ENCODE assay signal across 24 cellular contexts in genomic region chr13:31887311-31887710, GRCh38.
DNase-seq lines count a peak whose midpoint lies in the region; ATAC-seq and TF ChIP-seq lines count a peak whose summit lies in the region.
"Had no signal": no experiment of that assay in that cellular context is flagged by ENCODE, and none has a peak within 500 bp of the region (broad histone marks: within the 10 kb centered on the region; RNA-seq: fewer than 3 reads in every experiment).

No MANE protein-coding gene starts in this region.

- H3K36me3 ChIP-seq in BJ (ENCODE audit: control insufficient read depth, insufficient read depth, low read length) (no peaks in the 10 kb centered on the region), SK-N-MC (ENCODE audit: insufficient read depth, low read length) (no peaks in the 10 kb centered on the region)
- H3K36me3 ChIP-seq in naive thymus-derived CD4-positive, alpha-beta T cell (ENCODE audit: control insufficient read depth in 2 of 3, insufficient read depth in 3 of 3, low read length in 3 of 3) = no peaks in the 10 kb centered on the region
- H3K36me3 ChIP-seq: BE2C, HAP-1, pancreas, suprapubic skin had no signal

- H3K4me3 Mint-ChIP-seq in activated naive CD8-positive, alpha-beta T cell treated with anti-CD3 and anti-CD28 coated beads for 36 hours = no peak overlapping the region
- no peak overlapping the region for H3K4me3 Mint-ChIP-seq in naive thymus-derived CD4-positive, alpha-beta T cell
- H3K4me3 Mint-ChIP-seq: activated CD8-positive, alpha-beta T cell treated with anti-CD3 and anti-CD28 coated beads, Interleukin-2, amount 10 ng/mL, durations not matched to agents 7 days and 5 days had no signal

- H3K27me3 ChIP-seq in BJ (ENCODE audit: control insufficient read depth, insufficient read depth, low read length) = no peaks in the 10 kb centered on the region
- H3K27me3 ChIP-seq in naive thymus-derived CD4-positive, alpha-beta T cell (ENCODE audit: control insufficient read depth in 2 of 2, insufficient read depth in 2 of 2, low read length in 2 of 2) = no peaks in the 10 kb centered on the region
- H3K27me3 ChIP-seq: BE2C, pancreas, suprapubic skin had no signal

- H3K9me3 Mint-ChIP-seq in activated naive CD8-positive, alpha-beta T cell treated with anti-CD3 and anti-CD28 coated beads for 36 hours = no peaks in the 10 kb centered on the region
- no peaks in the 10 kb centered on the region for H3K9me3 Mint-ChIP-seq in naive thymus-derived CD4-positive, alpha-beta T cell

- ATAC-seq in omental fat pad (ENCODE audit: low FRiP score) (peak; percentile 77), HG03457 (IDR thresholded peaks at IDR 0.05; ENCODE audit: unreplicated experiment) (no peak), HG03095 (IDR thresholded peaks at IDR 0.05; ENCODE audit: unreplicated experiment) (no peak)
- no peak for ATAC-seq in naive thymus-derived CD4-positive, alpha-beta T cell
- ATAC-seq: activated CD8-positive, alpha-beta T cell treated with anti-CD3 and anti-CD28 coated beads, Interleukin-2, amount 10 ng/mL, durations not matched to agents 7 days and 5 days; foreskin keratinocyte had no signal

- H3K36me3 Mint-ChIP-seq in activated naive CD8-positive, alpha-beta T cell treated with anti-CD3 and anti-CD28 coated beads for 36 hours = no peaks in the 10 kb centered on the region
- H3K36me3 Mint-ChIP-seq in naive thymus-derived CD4-positive, alpha-beta T cell = no peaks in the 10 kb centered on the region

- H3K4me1 Mint-ChIP-seq in activated naive CD8-positive, alpha-beta T cell treated with anti-CD3 and anti-CD28 coated beads for 36 hours = no peaks in the 10 kb centered on the region
- no peaks in the 10 kb centered on the region for H3K4me1 Mint-ChIP-seq in naive thymus-derived CD4-positive, alpha-beta T cell

- H3K27ac Mint-ChIP-seq in activated naive CD8-positive, alpha-beta T cell treated with anti-CD3 and anti-CD28 coated beads for 36 hours = no peak overlapping the region
- H3K27ac Mint-ChIP-seq in naive thymus-derived CD4-positive, alpha-beta T cell = no peak overlapping the region
- H3K27ac Mint-ChIP-seq: activated CD8-positive, alpha-beta T cell treated with anti-CD3 and anti-CD28 coated beads, Interleukin-2, amount 10 ng/mL, durations not matched to agents 7 days and 5 days had no signal

- no peaks in the 10 kb centered on the region for H3K9me3 ChIP-seq in SK-N-MC (ENCODE audit: low read depth, low read length)
- H3K9me3 ChIP-seq in naive thymus-derived CD4-positive, alpha-beta T cell (ENCODE audit: control insufficient read depth in 2 of 3, low read length in 3 of 3) = no peaks in the 10 kb centered on the region
- H3K9me3 ChIP-seq: BE2C, HAP-1, pancreas, suprapubic skin had no signal

- H3K4me1 ChIP-seq in naive thymus-derived CD4-positive, alpha-beta T cell (ENCODE audit: control insufficient read depth in 2 of 2, insufficient read depth in 2 of 2, low read length in 2 of 2) = no peaks in the 10 kb centered on the region
- H3K4me1 ChIP-seq: foreskin keratinocyte, pancreas had no signal

- CTCF ChIA-PET in BJ (lab: Yijun Ruan, JAX) = interaction anchor here (0.6 to 1.6 kb wide), 5 partner anchors 22 to 112 kb away, joined by 3 to 5 read pairs (median 3); no protein-coding TSS in a partner anchor
- CTCF ChIA-PET in naive thymus-derived CD4-positive, alpha-beta T cell (lab: Charles Lee) = no interaction called here

- peak overlapping the region; percentile 77 for H3K27ac ChIP-seq in SK-N-MC
- no peak overlapping the region for H3K27ac ChIP-seq in naive thymus-derived CD4-positive, alpha-beta T cell (ENCODE audit: low read depth, low read length)
- H3K27ac ChIP-seq: foreskin keratinocyte, pancreas, suprapubic skin had no signal

- peak; percentile 65 for DNase-seq in BJ (ENCODE audit: low read depth)
- no peak for DNase-seq in SK-N-MC (ENCODE audit: low read depth, low spot score)
- DNase-seq in fibroblast of mammary gland (ENCODE audit: low read depth) = peak; percentile 68
- no peak for DNase-seq in omental fat pad (ENCODE audit: low spot score)
- no peak for DNase-seq in activated naive CD8-positive, alpha-beta T cell treated with anti-CD3 and anti-CD28 coated beads for 36 hours
- no peak for DNase-seq in naive thymus-derived CD4-positive, alpha-beta T cell
- DNase-seq: activated CD4-positive, CD25-positive, alpha-beta regulatory T cell; activated CD8-positive, alpha-beta T cell treated with anti-CD3 and anti-CD28 coated beads, Interleukin-2, amount 10 ng/mL, durations not matched to agents 7 days and 5 days; BE2C; Calu3; effector CD8-positive, alpha-beta T cell; foreskin keratinocyte; Karpas-422; NCI-H1092 treated with DMSO at 0.1 percent for 48 hours; NCI-H69; pancreas; SIG-M5; stimulated activated CD4-positive, alpha-beta T cell treated with anti-CD3 and anti-CD28 coated beads, Interleukin-4, amount 100 ng/mL, for 4 hours; T-helper 2 cell had no signal

- intact Hi-C loops in naive thymus-derived CD4-positive, alpha-beta T cell (cut with micrococcal nuclease) = no loop called here

- H3K9ac ChIP-seq in SK-N-MC (ENCODE audit: insufficient read length) = peak overlapping the region; percentile 11

- H3K4me3 ChIP-seq in BJ (ENCODE audit: low read depth, low read length) (no peak overlapping the region), SK-N-MC (no peak overlapping the region), fibroblast of mammary gland (ENCODE audit: control insufficient read depth, low read depth, low read length) (no peak overlapping the region)
- H3K4me3 ChIP-seq in naive thymus-derived CD4-positive, alpha-beta T cell (ENCODE audit: low read length) = no peak overlapping the region
- H3K4me3 ChIP-seq: HAP-1, pancreas, skin epidermis, suprapubic skin had no signal

- POLR2A ChIA-PET in BJ (lab: Charles Lee) = interaction anchor here (0.9 kb wide), 1 partner anchor 9 kb away, joined by 5 read pairs; no protein-coding TSS in a partner anchor
- POLR2A ChIA-PET in naive thymus-derived CD4-positive, alpha-beta T cell (lab: Charles Lee) = no interaction called here

- TF ChIP-seq CTCF in BJ (IDR thresholded peaks at IDR 0.05; ENCODE audit: insufficient read depth, low read depth, low read length) = no peak
- no peak for TF ChIP-seq CTCF in fibroblast of mammary gland (conservative IDR thresholded peaks at IDR 0.05; ENCODE audit: control insufficient read depth, insufficient read depth, low read depth, low read length)
- no peak for TF ChIP-seq CTCF in omental fat pad (IDR thresholded peaks at IDR 0.05)

- H3K27me3 Mint-ChIP-seq in activated naive CD8-positive, alpha-beta T cell treated with anti-CD3 and anti-CD28 coated beads for 36 hours = no peaks in the 10 kb centered on the region
- peaks cover 0 to 19% (median 6%) of the 10 kb centered on the region in 5 donors for H3K27me3 Mint-ChIP-seq in naive thymus-derived CD4-positive, alpha-beta T cell

Comparison
In these comparisons a context has a peak if more than half of its experiments do, and no peak if none do; other contexts are left out.
1. DNase-seq: peak in BJ (single experiment) and fibroblast of mammary gland (single experiment); none in SK-N-MC (single experiment), omental fat pad (single experiment), activated naive CD8-positive, alpha-beta T cell treated with anti-CD3 and anti-CD28 coated beads for 36 hours (single experiment) and naive thymus-derived CD4-positive, alpha-beta T cell (0 of 9).